Comparison of ENCODE assay signal across 4 cellular contexts in the genomic region with DNA sequence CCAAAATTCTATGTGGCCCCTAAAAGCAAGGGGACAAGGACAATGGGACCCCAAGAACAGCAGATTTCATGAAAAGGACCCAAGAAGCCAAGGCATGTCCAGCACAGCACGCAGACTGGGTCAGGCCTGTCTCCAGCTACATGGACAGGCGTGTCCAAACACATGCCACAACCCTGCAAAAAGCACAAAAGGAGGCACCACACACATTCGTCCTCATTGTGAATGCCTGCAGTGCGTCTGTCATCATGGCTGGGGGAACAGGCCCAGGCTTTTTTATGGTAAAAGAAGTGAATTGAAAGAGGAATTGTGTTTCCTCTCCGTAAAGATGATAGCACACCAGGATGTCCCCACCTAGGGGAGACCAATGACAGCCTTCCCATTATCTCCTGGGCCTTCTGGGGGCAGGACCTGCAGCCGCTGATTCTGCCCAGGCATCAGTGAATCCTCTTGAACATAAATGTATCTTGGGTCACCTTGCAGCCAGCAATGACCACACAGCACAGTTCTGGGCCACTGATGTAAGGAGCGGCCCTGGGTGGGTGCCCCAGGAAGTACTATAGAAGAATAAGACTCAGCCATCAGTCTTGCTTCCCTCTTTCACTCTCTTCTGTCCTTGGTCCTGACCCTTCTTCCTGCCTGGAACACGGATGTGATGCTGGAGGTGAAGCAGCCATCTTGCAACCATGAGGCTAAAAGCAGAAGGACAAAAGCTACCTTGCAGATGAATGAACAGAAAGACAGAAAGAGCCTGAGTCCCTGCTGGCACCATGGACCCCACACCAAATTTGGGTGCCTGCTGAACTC.
TF ChIP-seq lines count a peak whose summit lies in the region.

No MANE protein-coding gene starts in this region.

TF ChIP-seq in SK-N-SH, 30 proteins besides CTCF, POLR2A, EP300 and RAD21:
- TF ChIP-seq, protein P1, sequence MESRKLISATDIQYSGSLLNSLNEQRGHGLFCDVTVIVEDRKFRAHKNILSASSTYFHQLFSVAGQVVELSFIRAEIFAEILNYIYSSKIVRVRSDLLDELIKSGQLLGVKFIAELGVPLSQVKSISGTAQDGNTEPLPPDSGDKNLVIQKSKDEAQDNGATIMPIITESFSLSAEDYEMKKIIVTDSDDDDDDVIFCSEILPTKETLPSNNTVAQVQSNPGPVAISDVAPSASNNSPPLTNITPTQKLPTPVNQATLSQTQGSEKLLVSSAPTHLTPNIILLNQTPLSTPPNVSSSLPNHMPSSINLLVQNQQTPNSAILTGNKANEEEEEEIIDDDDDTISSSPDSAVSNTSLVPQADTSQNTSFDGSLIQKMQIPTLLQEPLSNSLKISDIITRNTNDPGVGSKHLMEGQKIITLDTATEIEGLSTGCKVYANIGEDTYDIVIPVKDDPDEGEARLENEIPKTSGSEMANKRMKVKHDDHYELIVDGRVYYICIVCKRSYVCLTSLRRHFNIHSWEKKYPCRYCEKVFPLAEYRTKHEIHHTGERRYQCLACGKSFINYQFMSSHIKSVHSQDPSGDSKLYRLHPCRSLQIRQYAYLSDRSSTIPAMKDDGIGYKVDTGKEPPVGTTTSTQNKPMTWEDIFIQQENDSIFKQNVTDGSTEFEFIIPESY (IDR thresholded peaks at IDR 0.05; ENCODE audit: borderline replicate concordance, low read depth), result no peak
- TF ChIP-seq FOSL2 (IDR thresholded peaks at IDR 0.05; ENCODE audit: borderline replicate concordance, low read depth) (no peak), CHD2 (IDR thresholded peaks at IDR 0.05; ENCODE audit: low read length, partially characterized antibody) (no peak)
- TF ChIP-seq, protein P2, sequence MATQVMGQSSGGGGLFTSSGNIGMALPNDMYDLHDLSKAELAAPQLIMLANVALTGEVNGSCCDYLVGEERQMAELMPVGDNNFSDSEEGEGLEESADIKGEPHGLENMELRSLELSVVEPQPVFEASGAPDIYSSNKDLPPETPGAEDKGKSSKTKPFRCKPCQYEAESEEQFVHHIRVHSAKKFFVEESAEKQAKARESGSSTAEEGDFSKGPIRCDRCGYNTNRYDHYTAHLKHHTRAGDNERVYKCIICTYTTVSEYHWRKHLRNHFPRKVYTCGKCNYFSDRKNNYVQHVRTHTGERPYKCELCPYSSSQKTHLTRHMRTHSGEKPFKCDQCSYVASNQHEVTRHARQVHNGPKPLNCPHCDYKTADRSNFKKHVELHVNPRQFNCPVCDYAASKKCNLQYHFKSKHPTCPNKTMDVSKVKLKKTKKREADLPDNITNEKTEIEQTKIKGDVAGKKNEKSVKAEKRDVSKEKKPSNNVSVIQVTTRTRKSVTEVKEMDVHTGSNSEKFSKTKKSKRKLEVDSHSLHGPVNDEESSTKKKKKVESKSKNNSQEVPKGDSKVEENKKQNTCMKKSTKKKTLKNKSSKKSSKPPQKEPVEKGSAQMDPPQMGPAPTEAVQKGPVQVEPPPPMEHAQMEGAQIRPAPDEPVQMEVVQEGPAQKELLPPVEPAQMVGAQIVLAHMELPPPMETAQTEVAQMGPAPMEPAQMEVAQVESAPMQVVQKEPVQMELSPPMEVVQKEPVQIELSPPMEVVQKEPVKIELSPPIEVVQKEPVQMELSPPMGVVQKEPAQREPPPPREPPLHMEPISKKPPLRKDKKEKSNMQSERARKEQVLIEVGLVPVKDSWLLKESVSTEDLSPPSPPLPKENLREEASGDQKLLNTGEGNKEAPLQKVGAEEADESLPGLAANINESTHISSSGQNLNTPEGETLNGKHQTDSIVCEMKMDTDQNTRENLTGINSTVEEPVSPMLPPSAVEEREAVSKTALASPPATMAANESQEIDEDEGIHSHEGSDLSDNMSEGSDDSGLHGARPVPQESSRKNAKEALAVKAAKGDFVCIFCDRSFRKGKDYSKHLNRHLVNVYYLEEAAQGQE (IDR thresholded peaks at IDR 0.05; ENCODE audit: low read depth, low read length), result peak; percentile 45; the same call in 1 of the 2 replicates

TF ChIP-seq in SK-N-SH treated with all-trans-retinoic acid at 6 μM for 48 hours, 23 proteins besides CTCF, POLR2A, EP300 and RAD21 (continues in another document):
- TF ChIP-seq, protein P3, sequence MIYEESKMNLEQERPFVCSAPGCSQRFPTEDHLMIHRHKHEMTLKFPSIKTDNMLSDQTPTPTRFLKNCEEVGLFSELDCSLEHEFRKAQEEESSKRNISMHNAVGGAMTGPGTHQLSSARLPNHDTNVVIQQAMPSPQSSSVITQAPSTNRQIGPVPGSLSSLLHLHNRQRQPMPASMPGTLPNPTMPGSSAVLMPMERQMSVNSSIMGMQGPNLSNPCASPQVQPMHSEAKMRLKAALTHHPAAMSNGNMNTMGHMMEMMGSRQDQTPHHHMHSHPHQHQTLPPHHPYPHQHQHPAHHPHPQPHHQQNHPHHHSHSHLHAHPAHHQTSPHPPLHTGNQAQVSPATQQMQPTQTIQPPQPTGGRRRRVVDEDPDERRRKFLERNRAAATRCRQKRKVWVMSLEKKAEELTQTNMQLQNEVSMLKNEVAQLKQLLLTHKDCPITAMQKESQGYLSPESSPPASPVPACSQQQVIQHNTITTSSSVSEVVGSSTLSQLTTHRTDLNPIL (CRISPR knock-in tag; IDR thresholded peaks at IDR 0.05; ENCODE audit: low read depth), result no peak
- TF ChIP-seq RARB (CRISPR knock-in tag; IDR thresholded peaks at IDR 0.05) (no peak), GLIS3 (CRISPR knock-in tag; IDR thresholded peaks at IDR 0.05) (no peak), ARNTL (CRISPR knock-in tag; IDR thresholded peaks at IDR 0.05; ENCODE audit: borderline replicate concordance, low read depth) (no peak), ZC3H10 (CRISPR knock-in tag; IDR thresholded peaks at IDR 0.05) (no peak), ZNF8 (CRISPR knock-in tag; IDR thresholded peaks at IDR 0.05) (no peak), OSR1 (CRISPR knock-in tag; IDR thresholded peaks at IDR 0.05) (no peak), ESRRG (CRISPR knock-in tag; IDR thresholded peaks at IDR 0.05) (no peak)
- TF ChIP-seq, protein P4, sequence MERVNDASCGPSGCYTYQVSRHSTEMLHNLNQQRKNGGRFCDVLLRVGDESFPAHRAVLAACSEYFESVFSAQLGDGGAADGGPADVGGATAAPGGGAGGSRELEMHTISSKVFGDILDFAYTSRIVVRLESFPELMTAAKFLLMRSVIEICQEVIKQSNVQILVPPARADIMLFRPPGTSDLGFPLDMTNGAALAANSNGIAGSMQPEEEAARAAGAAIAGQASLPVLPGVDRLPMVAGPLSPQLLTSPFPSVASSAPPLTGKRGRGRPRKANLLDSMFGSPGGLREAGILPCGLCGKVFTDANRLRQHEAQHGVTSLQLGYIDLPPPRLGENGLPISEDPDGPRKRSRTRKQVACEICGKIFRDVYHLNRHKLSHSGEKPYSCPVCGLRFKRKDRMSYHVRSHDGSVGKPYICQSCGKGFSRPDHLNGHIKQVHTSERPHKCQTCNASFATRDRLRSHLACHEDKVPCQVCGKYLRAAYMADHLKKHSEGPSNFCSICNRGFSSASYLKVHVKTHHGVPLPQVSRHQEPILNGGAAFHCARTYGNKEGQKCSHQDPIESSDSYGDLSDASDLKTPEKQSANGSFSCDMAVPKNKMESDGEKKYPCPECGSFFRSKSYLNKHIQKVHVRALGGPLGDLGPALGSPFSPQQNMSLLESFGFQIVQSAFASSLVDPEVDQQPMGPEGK (CRISPR knock-in tag; IDR thresholded peaks at IDR 0.05; ENCODE audit: borderline replicate concordance), result no peak

TF ChIP-seq in A549, 52 proteins besides CTCF, POLR2A, EP300 and RAD21:
- TF ChIP-seq MAFK (IDR thresholded peaks at IDR 0.05; ENCODE audit: partially characterized antibody) (no peak), ZFP36 (IDR thresholded peaks at IDR 0.05; ENCODE audit: borderline replicate concordance, partially characterized antibody) (no peak), HDAC2 (IDR thresholded peaks at IDR 0.05) (no peak), RARB (CRISPR knock-in tag; IDR thresholded peaks at IDR 0.05) (no peak), ZNF302 (CRISPR knock-in tag; IDR thresholded peaks at IDR 0.05) (no peak), MYC (IDR thresholded peaks at IDR 0.05; ENCODE audit: borderline replicate concordance, low read length) (no peak)
- TF ChIP-seq, protein P2 (IDR thresholded peaks at IDR 0.05), result peak; percentile 67; the same call in 1 of the 2 replicates
TF ChIP-seq in A549: peak in this region for 1.

TF ChIP-seq in K562, 482 proteins besides CTCF, POLR2A, EP300 and RAD21:
- TF ChIP-seq ZNF133 (CRISPR knock-in tag; IDR thresholded peaks at IDR 0.05) (no peak), ZFX (CRISPR knock-in tag; IDR thresholded peaks at IDR 0.05) (no peak), SRF (CRISPR knock-in tag; IDR thresholded peaks at IDR 0.05) (no peak), RBM25 (IDR thresholded peaks at IDR 0.05; ENCODE audit: low read depth, low read length, severe bottlenecking) (peak; percentile 83), XRCC4 (IDR thresholded peaks at IDR 0.05; ENCODE audit: extremely low read depth, insufficient read depth, insufficient read length) (no peak)
- TF ChIP-seq, protein P5, sequence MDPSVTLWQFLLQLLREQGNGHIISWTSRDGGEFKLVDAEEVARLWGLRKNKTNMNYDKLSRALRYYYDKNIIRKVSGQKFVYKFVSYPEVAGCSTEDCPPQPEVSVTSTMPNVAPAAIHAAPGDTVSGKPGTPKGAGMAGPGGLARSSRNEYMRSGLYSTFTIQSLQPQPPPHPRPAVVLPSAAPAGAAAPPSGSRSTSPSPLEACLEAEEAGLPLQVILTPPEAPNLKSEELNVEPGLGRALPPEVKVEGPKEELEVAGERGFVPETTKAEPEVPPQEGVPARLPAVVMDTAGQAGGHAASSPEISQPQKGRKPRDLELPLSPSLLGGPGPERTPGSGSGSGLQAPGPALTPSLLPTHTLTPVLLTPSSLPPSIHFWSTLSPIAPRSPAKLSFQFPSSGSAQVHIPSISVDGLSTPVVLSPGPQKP (CRISPR knock-in tag; IDR thresholded peaks at IDR 0.05), result no peak
